Comparison of ENCODE assay signal across 8 cellular contexts in the genomic region with DNA sequence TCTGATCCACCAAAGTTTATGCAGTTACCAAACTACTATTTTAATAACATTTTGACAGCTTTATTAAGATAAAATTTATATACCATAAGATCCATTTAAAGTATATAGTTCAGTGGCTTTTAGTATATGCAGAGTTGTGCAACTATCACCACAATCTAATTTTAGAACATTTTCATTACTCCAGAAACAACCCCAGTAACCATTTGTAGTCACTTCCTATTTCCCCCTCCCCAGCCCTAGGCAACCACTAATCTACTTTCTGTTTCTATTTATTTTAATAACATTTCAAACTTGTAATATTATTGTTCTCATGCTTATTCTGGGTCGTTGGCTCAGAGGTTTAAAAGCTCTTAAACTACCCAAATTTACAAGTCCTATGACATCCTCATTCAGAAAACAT. TPM values are rescaled to one million over a fixed set of nuclear protein-coding genes. Genes with fewer than 3 reads are reported as not detected.
DNase-seq lines count a peak whose midpoint lies in the region; ATAC-seq and TF ChIP-seq lines count a peak whose summit lies in the region.

No MANE protein-coding gene starts in this region.

- no TSS peak for BruUV-seq in mammary epithelial cell (replicated peaks; lab: Mats Ljungman, UMichigan)

- no peak overlapping the region for H3K27ac ChIP-seq in mammary epithelial cell (ENCODE audit: insufficient read depth, low read depth, low read length)

- peak overlapping the region; percentile 56 for H3K4me3 ChIP-seq in Loucy (ENCODE audit: low read length, poor library complexity, severe bottlenecking)
- no peak overlapping the region for H3K4me3 ChIP-seq in fibroblast of pulmonary artery (replicated peaks; ENCODE audit: low read depth, low read length)
- no peak overlapping the region for H3K4me3 ChIP-seq in mammary epithelial cell (replicated peaks in 1 of 3; ENCODE audit: insufficient read depth in 1 of 3, low read depth in 2 of 3, low read length in 3 of 3)

- DNase-seq in fibroblast of pulmonary artery (ENCODE audit: low read depth) (peak; percentile 31), sciatic nerve (ENCODE audit: low spot score) (no peak), mammary epithelial cell (no peak), NCI-H1048 (lab: John Stamatoyannopoulos, UW) (no peak), NCI-H1930 (lab: John Stamatoyannopoulos, UW) (no peak)

- in situ Hi-C loops in mammary epithelial cell (cut with MboI; ENCODE audit: low sequenced_read_pairs in 2 of 2), result no loop called here

- ATAC-seq in GM18502 (IDR thresholded peaks at IDR 0.05; ENCODE audit: poor library complexity, unreplicated experiment), result peak; percentile 87
- peak; percentile 86 for ATAC-seq in GM21786 (IDR thresholded peaks at IDR 0.05; ENCODE audit: unreplicated experiment)
- ATAC-seq in sciatic nerve, result no peak

- H3K9me2 ChIP-seq in Loucy (replicated peaks; ENCODE audit: low read depth, low read length), result no peaks in the 10 kb centered on the region

- H3K27me3 ChIP-seq in Loucy (ENCODE audit: insufficient read depth, low read length, poor library complexity, severe bottlenecking), result no peaks in the 10 kb centered on the region
- no peaks in the 10 kb centered on the region for H3K27me3 ChIP-seq in mammary epithelial cell (ENCODE audit: insufficient read depth, low read length)

- H3K9ac ChIP-seq in Loucy (ENCODE audit: low read depth, low read length, poor library complexity, severe bottlenecking), result no peak overlapping the region
- no peak overlapping the region for H3K9ac ChIP-seq in mammary epithelial cell (ENCODE audit: insufficient read depth, low read length)

- H3K9me3 ChIP-seq in Loucy (ENCODE audit: insufficient read depth, low read depth, low read length) (no peaks in the 10 kb centered on the region), mammary epithelial cell (replicated peaks; ENCODE audit: insufficient read depth, low read length) (no peaks in the 10 kb centered on the region)

- H3F3A ChIP-seq in Loucy (ENCODE audit: low read depth), result no peaks in the 10 kb centered on the region

- TF ChIP-seq CTCF in Loucy (conservative IDR thresholded peaks at IDR 0.05; ENCODE audit: low read length) (no peak), fibroblast of pulmonary artery (IDR thresholded peaks at IDR 0.05; ENCODE audit: low read length, missing control alignments) (no peak), mammary epithelial cell (conservative IDR thresholded peaks at IDR 0.05 in 1 of 2, IDR thresholded peaks at IDR 0.05 in 1 of 2; ENCODE audit: extremely low read depth in 1 of 2, insufficient read depth in 1 of 2, low read depth in 1 of 2, low read length in 2 of 2) (no peak)

- peaks cover 11% of the 10 kb centered on the region for H3K4me1 ChIP-seq in Loucy (ENCODE audit: insufficient read depth, low read length, poor library complexity, severe bottlenecking)
- H3K4me1 ChIP-seq in mammary epithelial cell (ENCODE audit: insufficient read depth, low read length), result no peaks in the 10 kb centered on the region

- peak overlapping the region; percentile 66 for H3K4me2 ChIP-seq in Loucy (ENCODE audit: low read depth, low read length, poor library complexity, severe bottlenecking)
- no peak overlapping the region for H3K4me2 ChIP-seq in mammary epithelial cell (ENCODE audit: insufficient read depth, low read depth, low read length)

- intact Hi-C loops in sciatic nerve (cut with DNase I), result no loop called here
- intact Hi-C loops in mammary epithelial cell (cut with micrococcal nuclease), result no loop called here

- CTCF ChIA-PET in mammary epithelial cell (lab: Charles Lee; ENCODE audit: low non-redundant PET), result no interaction called here

- 27% methylated on average over 1 of the region's 1 CpG for WGBS in mammary epithelial cell (ENCODE audit: low coverage, missing lambda C conversion rate)

- dilution Hi-C loops in mammary epithelial cell (cut with HindIII; ENCODE audit: low sequenced_read_pairs), result no loop called here

- peaks cover 10% of the 10 kb centered on the region; the same call in 1 of the 2 replicates for H3K79me2 ChIP-seq in Loucy (ENCODE audit: insufficient read depth, low read length)
- H3K79me2 ChIP-seq in mammary epithelial cell (ENCODE audit: insufficient read depth, low read length), result peaks cover 49% of the 10 kb centered on the region

- H2AFZ ChIP-seq in Loucy (ENCODE audit: low read length) (no peak overlapping the region), mammary epithelial cell (ENCODE audit: low read depth, low read length) (no peak overlapping the region)

- peaks cover 15% of the 10 kb centered on the region for H4K20me1 ChIP-seq in Loucy (ENCODE audit: insufficient read depth, low read length, poor library complexity, severe bottlenecking)
- H4K20me1 ChIP-seq in mammary epithelial cell (ENCODE audit: insufficient read depth, low read length), result no peaks in the 10 kb centered on the region

- no peaks in the 10 kb centered on the region for H3K36me3 ChIP-seq in Loucy (ENCODE audit: insufficient read depth, low read length)
- H3K36me3 ChIP-seq in mammary epithelial cell (ENCODE audit: insufficient read depth, low read length), result peaks cover 4% of the 10 kb centered on the region

RNA-seq across cellular contexts. Expression of a gene that starts 18.3 kb away (rescaled TPM):
- total RNA-seq in sciatic nerve (62.0 TPM), mammary epithelial cell (10 to 100 TPM; 23.3 to 43.4 TPM)
- polyA plus RNA-seq in mammary epithelial cell, result 9.4 TPM
- polyA minus RNA-seq in mammary epithelial cell, result 40.2 TPM
